In genomic region chr15:30072630-30073029, GRCh38 we compare ENCODE assay signal across 34 cellular contexts. TPM values are rescaled to one million over a fixed set of nuclear protein-coding genes. Genes with fewer than 3 reads are reported as not detected.
"Had no signal": no experiment of that assay in that cellular context is flagged by ENCODE, and none has a peak within 500 bp of the region (broad histone marks: within the 10 kb centered on the region; RNA-seq: fewer than 3 reads in every experiment).

No MANE protein-coding gene starts in this region.

- ATAC-seq: esophagus mucosa; gastrocnemius medialis; left cardiac atrium; left lung; mucosa of descending colon; naive thymus-derived CD4-positive, alpha-beta T cell; psoas muscle; right lobe of liver; stimulated activated naive CD8-positive, alpha-beta T cell treated with anti-CD3 and anti-CD28 coated beads, Interleukin-15, amount 100 ng/mL, for 72 hours; upper lobe of right lung had no signal

- H3K27ac ChIP-seq: epithelial cell of prostate, gastrocnemius medialis, left lung, ovary, psoas muscle, right lobe of liver, suprapubic skin, transverse colon, upper lobe of right lung, uterus had no signal

- H3K36me3 ChIP-seq: gastrocnemius medialis, left lung, ovary, right lobe of liver, suprapubic skin, transverse colon, upper lobe of right lung, uterus had no signal

- H3K4me1 Mint-ChIP-seq: nephron; stimulated activated naive CD8-positive, alpha-beta T cell treated with anti-CD3 and anti-CD28 coated beads, Interleukin-15, amount 100 ng/mL, for 72 hours had no signal

- H3K4me1 ChIP-seq: gastrocnemius medialis, left lung, psoas muscle, transverse colon, upper lobe of right lung, uterus had no signal

- H3K4me3 ChIP-seq: gastrocnemius medialis, left lung, mucosa of descending colon, ovary, psoas muscle, right lobe of liver, smooth muscle cell, suprapubic skin, transverse colon, upper lobe of right lung, uterus had no signal

- H3K36me3 Mint-ChIP-seq: naive thymus-derived CD4-positive, alpha-beta T cell had no signal

- H3K27ac Mint-ChIP-seq: dendritic cell treated with granulocyte-macrophage colony-stimulating factor and Interleukin-4, amounts not matched to agents 40 ng/mL and 50 ng/mL, for 4 days; endodermal cell; mesothelial cell of epicardium; naive thymus-derived CD4-positive, alpha-beta T cell; nephron; stimulated activated naive CD8-positive, alpha-beta T cell treated with anti-CD3 and anti-CD28 coated beads, Interleukin-15, amount 100 ng/mL, for 72 hours had no signal

- DNase-seq: effector CD8-positive, alpha-beta T cell; endodermal cell; gastrocnemius medialis; head of caudate nucleus; kidney; left cardiac atrium; left lung; mesenchymal stem cell; mucosa of descending colon; naive thymus-derived CD4-positive, alpha-beta T cell; occipital lobe; ovary; psoas muscle; right lobe of liver; stimulated activated CD4-positive, alpha-beta T cell treated with anti-CD3 and anti-CD28 coated beads, Interleukin-12 subunit alpha, Interleukin-12 subunit beta, amount 100 ng/mL, for 4 hours; stimulated activated CD4-positive, alpha-beta T cell treated with anti-CD3 and anti-CD28 coated beads, Interleukin-1b, Interleukin-23, amount 100 ng/mL, for 48 hours; stimulated activated CD4-positive, alpha-beta T cell treated with anti-CD3 and anti-CD28 coated beads, Interleukin-4, amount 100 ng/mL, for 1 hour; stimulated activated CD8-positive, alpha-beta memory T cell treated with anti-CD3 and anti-CD28 coated beads, Interleukin-4, amount 100 ng/mL, for 48 hours; stimulated activated naive CD4-positive, alpha-beta T cell; stimulated activated naive CD8-positive, alpha-beta T cell treated with anti-CD3 and anti-CD28 coated beads, Interleukin-15, amount 100 ng/mL, for 72 hours; transverse colon; upper lobe of right lung; uterus had no signal

- H3K27me3 ChIP-seq: left lung, ovary, right lobe of liver, suprapubic skin, upper lobe of right lung, uterus had no signal

- H3K4me2 ChIP-seq: smooth muscle cell had no signal

- H3K9me3 ChIP-seq: gastrocnemius medialis, left lung, mucosa of descending colon, ovary, psoas muscle, right lobe of liver, suprapubic skin, transverse colon, upper lobe of right lung, uterus had no signal

- H3K9me3 Mint-ChIP-seq: dendritic cell treated with granulocyte-macrophage colony-stimulating factor and Interleukin-4, amounts not matched to agents 40 ng/mL and 50 ng/mL, for 4 days; endodermal cell; stimulated activated naive CD8-positive, alpha-beta T cell treated with anti-CD3 and anti-CD28 coated beads, Interleukin-15, amount 100 ng/mL, for 72 hours had no signal

- H3K4me3 Mint-ChIP-seq: dendritic cell treated with granulocyte-macrophage colony-stimulating factor and Interleukin-4, amounts not matched to agents 40 ng/mL and 50 ng/mL, for 4 days; endodermal cell; mesothelial cell of epicardium; naive thymus-derived CD4-positive, alpha-beta T cell; nephron; stimulated activated naive CD8-positive, alpha-beta T cell treated with anti-CD3 and anti-CD28 coated beads, Interleukin-15, amount 100 ng/mL, for 72 hours had no signal

- FAIRE-seq: colon, kidney had no signal

RNA-seq across cellular contexts. Expression of gene GOLGA8J, which starts 10.1 kb away (rescaled TPM):
- total RNA-seq: gastrocnemius medialis, glomerular endothelial cell, kidney, lower leg skin, lung microvascular endothelial cell, mesothelial cell of epicardium, occipital lobe, smooth muscle cell, upper lobe of right lung had no signal
- polyA plus RNA-seq: naive thymus-derived CD4-positive, alpha-beta T cell; ovary; psoas muscle; smooth muscle cell had no signal
